Comparison of ENCODE assay signal across 8 cellular contexts in genomic region chr13:77729502-77730221, GRCh38.
A peak's percentile ranks its signal among the peaks of the same experiment; 100 is the strongest.
DNase-seq lines count a peak whose midpoint lies in the region; ATAC-seq lines count a peak whose summit lies in the region.

No MANE protein-coding gene starts in this region.

- peak overlapping the region; percentile 55; the same call in 1 of the 2 replicates for H3K4me3 ChIP-seq in GM08714 (ENCODE audit: low read length)

- DNase-seq in activated naive CD8-positive, alpha-beta T cell treated with anti-CD3 and anti-CD28 coated beads, Interleukin-2, amount 50 U/mL, for 24 hours = peak; percentile 36
- DNase-seq in NCI-H2029 (lab: John Stamatoyannopoulos, UW) (no peak), NCI-H2107 treated with DMSO at 0.1 percent for 48 hours (lab: John Stamatoyannopoulos, UW; ENCODE audit: unreplicated experiment) (no peak), SW480 (ENCODE audit: low spot score) (no peak), NCI-H748 treated with DMSO at 0.1 percent for 48 hours (lab: John Stamatoyannopoulos, UW) (no peak)

- peaks cover 34% of the 10 kb centered on the region for H3K4me1 Mint-ChIP-seq in activated naive CD8-positive, alpha-beta T cell treated with anti-CD3 and anti-CD28 coated beads, Interleukin-2, amount 50 U/mL, for 24 hours

- H3K36me3 Mint-ChIP-seq in activated naive CD8-positive, alpha-beta T cell treated with anti-CD3 and anti-CD28 coated beads, Interleukin-2, amount 50 U/mL, for 24 hours (ENCODE audit: low read depth) = peaks cover 30% of the 10 kb centered on the region

- H3K4me3 Mint-ChIP-seq in activated naive CD8-positive, alpha-beta T cell treated with anti-CD3 and anti-CD28 coated beads, Interleukin-2, amount 50 U/mL, for 24 hours = peak overlapping the region; percentile 52

- no peaks in the 10 kb centered on the region for H3K9me3 Mint-ChIP-seq in activated naive CD8-positive, alpha-beta T cell treated with anti-CD3 and anti-CD28 coated beads, Interleukin-2, amount 50 U/mL, for 24 hours

- peak overlapping the region; percentile 87 for H3K27ac Mint-ChIP-seq in activated naive CD8-positive, alpha-beta T cell treated with anti-CD3 and anti-CD28 coated beads, Interleukin-2, amount 50 U/mL, for 24 hours

- peak; percentile 97 for ATAC-seq in GM19452 (IDR thresholded peaks at IDR 0.05; ENCODE audit: unreplicated experiment)
- ATAC-seq in HG03280 (IDR thresholded peaks at IDR 0.05; ENCODE audit: unreplicated experiment) = peak; percentile 98
- ATAC-seq in activated naive CD8-positive, alpha-beta T cell treated with anti-CD3 and anti-CD28 coated beads, Interleukin-2, amount 50 U/mL, for 24 hours = peak; percentile 98

- no peaks in the 10 kb centered on the region for H3K27me3 Mint-ChIP-seq in activated naive CD8-positive, alpha-beta T cell treated with anti-CD3 and anti-CD28 coated beads, Interleukin-2, amount 50 U/mL, for 24 hours
